In the genomic region with DNA sequence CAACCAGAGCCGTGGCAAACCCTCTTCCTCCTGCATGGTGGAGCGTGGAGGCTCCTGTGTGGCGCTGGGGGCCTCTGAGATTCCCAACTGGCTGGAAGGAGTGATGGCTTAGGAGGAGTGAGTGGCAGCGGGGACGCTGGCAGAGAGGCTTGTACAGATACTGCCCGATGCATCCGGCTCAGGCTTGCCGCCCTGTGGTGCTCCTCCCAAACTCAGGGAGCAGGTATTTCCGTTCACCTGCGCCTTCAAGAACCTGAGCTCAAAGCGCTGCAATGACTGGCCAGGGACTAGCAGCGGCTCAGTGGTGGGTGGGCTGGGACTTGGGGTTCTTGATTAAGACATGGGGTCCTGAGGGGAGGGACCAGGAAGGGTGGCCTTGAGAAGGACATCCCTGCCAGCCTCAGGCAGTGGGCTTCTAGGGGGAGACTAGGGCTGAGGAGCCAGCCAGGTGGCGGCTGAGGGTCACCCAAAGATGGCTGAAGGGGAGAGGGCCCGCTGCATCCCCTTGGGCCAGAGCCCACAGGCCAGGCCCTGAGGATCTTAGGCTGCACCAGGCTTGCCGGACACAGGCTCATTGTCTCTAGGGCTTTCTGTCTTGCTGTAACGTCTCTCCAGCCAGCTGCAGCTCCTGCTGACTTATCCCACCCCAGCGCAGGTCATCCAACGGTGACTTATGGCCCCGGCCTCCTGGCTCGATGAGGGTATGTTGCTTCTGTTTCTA, we compare ENCODE assay signal across 12 cellular contexts. TPM values are rescaled to one million over a fixed set of nuclear protein-coding genes. Genes with fewer than 3 reads are reported as not detected.
A peak's percentile ranks its signal among the peaks of the same experiment; 100 is the strongest.
DNase-seq lines count a peak whose midpoint lies in the region; ATAC-seq and TF ChIP-seq lines count a peak whose summit lies in the region.
"Had no signal": no experiment of that assay in that cellular context is flagged by ENCODE, and none has a peak within 500 bp of the region (broad histone marks: within the 10 kb centered on the region; RNA-seq: fewer than 3 reads in every experiment).

No MANE protein-coding gene starts in this region.

- no peak for TF ChIP-seq CTCF in VCaP (conservative IDR thresholded peaks at IDR 0.05)
- TF ChIP-seq CTCF in type B pancreatic cell (conservative IDR thresholded peaks at IDR 0.05) = no peak

- H3K27ac Mint-ChIP-seq in activated naive CD4-positive, alpha-beta T cell treated with anti-CD3 and anti-CD28 coated beads, Interleukin-2, amount 10 ng/mL, durations not matched to agents 7 days and 5 days = peak overlapping the region; percentile 5
- no peak overlapping the region for H3K27ac Mint-ChIP-seq in activated naive CD4-positive, alpha-beta T cell treated with anti-CD3 and anti-CD28 coated beads, Interleukin-2, amount 50 U/mL, for 72 hours
- peak overlapping the region; percentile 72 for H3K27ac Mint-ChIP-seq in type B pancreatic cell
- H3K27ac Mint-ChIP-seq: T-helper 2 cell treated with Interferon-gamma antibody and Interleukin-4, amounts not matched to agents 5 μg/mL and 100 μg/mL, for 36 hours had no signal

- CTCF ChIA-PET in activated naive CD4-positive, alpha-beta T cell treated with anti-CD3 and anti-CD28 coated beads, Interleukin-2, amount 10 ng/mL, durations not matched to agents 7 days and 5 days (lab: Charles Lee) = no interaction called here

- H3K36me3 Mint-ChIP-seq in activated naive CD4-positive, alpha-beta T cell treated with anti-CD3 and anti-CD28 coated beads, Interleukin-2, amount 10 ng/mL, durations not matched to agents 7 days and 5 days = no peaks in the 10 kb centered on the region
- peaks cover 0 to 5% of the 10 kb centered on the region in 2 donors for H3K36me3 Mint-ChIP-seq in activated naive CD4-positive, alpha-beta T cell treated with anti-CD3 and anti-CD28 coated beads, Interleukin-2, amount 50 U/mL, for 72 hours
- H3K36me3 Mint-ChIP-seq in type B pancreatic cell = no peaks in the 10 kb centered on the region

- no peak for DNase-seq in activated naive CD4-positive, alpha-beta T cell treated with anti-CD3 and anti-CD28 coated beads, Interleukin-2, amount 10 ng/mL, durations not matched to agents 7 days and 5 days
- no peak for DNase-seq in activated naive CD4-positive, alpha-beta T cell treated with anti-CD3 and anti-CD28 coated beads, Interleukin-2, amount 50 U/mL, for 72 hours (ENCODE audit: low spot score in 2 of 2)
- DNase-seq in medulla oblongata (ENCODE audit: extremely low spot score) (peak; percentile 81), type B pancreatic cell (ENCODE audit: extremely low spot score, unreplicated experiment) (no peak), Right ventricle myocardium superior (no peak), LoVo (ENCODE audit: low spot score) (no peak)
- DNase-seq: amniotic stem cell, NCI-H1048 had no signal

- H3K27ac ChIP-seq in VCaP = peak overlapping the region; percentile 41

- intact Hi-C loops in Right ventricle myocardium superior (cut with DNase I) = no loop called here

- ATAC-seq in activated naive CD4-positive, alpha-beta T cell treated with anti-CD3 and anti-CD28 coated beads, Interleukin-2, amount 50 U/mL, for 72 hours = no peak
- ATAC-seq in Right ventricle myocardium superior (ENCODE audit: poor library complexity) (no peak), HG02884 (IDR thresholded peaks at IDR 0.05; ENCODE audit: unreplicated experiment) (no peak)

- no peak overlapping the region for H3K4me3 Mint-ChIP-seq in activated naive CD4-positive, alpha-beta T cell treated with anti-CD3 and anti-CD28 coated beads, Interleukin-2, amount 10 ng/mL, durations not matched to agents 7 days and 5 days
- peak overlapping the region; percentile 70 for H3K4me3 Mint-ChIP-seq in type B pancreatic cell
- H3K4me3 Mint-ChIP-seq: T-helper 2 cell treated with Interferon-gamma antibody and Interleukin-4, amounts not matched to agents 5 μg/mL and 100 μg/mL, for 36 hours had no signal

- H3K9me3 Mint-ChIP-seq in activated naive CD4-positive, alpha-beta T cell treated with anti-CD3 and anti-CD28 coated beads, Interleukin-2, amount 10 ng/mL, durations not matched to agents 7 days and 5 days = no peaks in the 10 kb centered on the region
- no peaks in the 10 kb centered on the region for H3K9me3 Mint-ChIP-seq in activated naive CD4-positive, alpha-beta T cell treated with anti-CD3 and anti-CD28 coated beads, Interleukin-2, amount 50 U/mL, for 72 hours
- no peaks in the 10 kb centered on the region for H3K9me3 Mint-ChIP-seq in type B pancreatic cell
- H3K9me3 Mint-ChIP-seq: T-helper 2 cell treated with Interferon-gamma antibody and Interleukin-4, amounts not matched to agents 5 μg/mL and 100 μg/mL, for 36 hours had no signal

- H3K27me3 Mint-ChIP-seq in activated naive CD4-positive, alpha-beta T cell treated with anti-CD3 and anti-CD28 coated beads, Interleukin-2, amount 10 ng/mL, durations not matched to agents 7 days and 5 days = no peaks in the 10 kb centered on the region
- H3K27me3 Mint-ChIP-seq in type B pancreatic cell = no peaks in the 10 kb centered on the region

- peaks cover 37% of the 10 kb centered on the region for H3K4me1 Mint-ChIP-seq in activated naive CD4-positive, alpha-beta T cell treated with anti-CD3 and anti-CD28 coated beads, Interleukin-2, amount 10 ng/mL, durations not matched to agents 7 days and 5 days
- H3K4me1 Mint-ChIP-seq in type B pancreatic cell (ENCODE audit: unreplicated experiment) = peaks cover 69% of the 10 kb centered on the region

RNA-seq across cellular contexts. Expression of gene ZNF775, which starts 3.2 kb away (rescaled TPM):
- total RNA-seq in activated naive CD4-positive, alpha-beta T cell treated with anti-CD3 and anti-CD28 coated beads, Interleukin-2, amount 50 U/mL, for 72 hours = 1 to 10 TPM; 4.4 to 5.0 TPM
- total RNA-seq in type B pancreatic cell (ENCODE audit: low replicate concordance) (6.9 and 12.3 TPM in 2 replicates), Right ventricle myocardium superior (3.6 TPM)

RNA-seq across cellular contexts. Expression of gene REPIN1, which starts 13.7 kb away (rescaled TPM):
- 10 to 100 TPM; 57.1 to 77.4 TPM for total RNA-seq in activated naive CD4-positive, alpha-beta T cell treated with anti-CD3 and anti-CD28 coated beads, Interleukin-2, amount 50 U/mL, for 72 hours
- total RNA-seq in type B pancreatic cell (ENCODE audit: low replicate concordance) (142 and 154 TPM in 2 replicates), Right ventricle myocardium superior (116 TPM)

RNA-seq across cellular contexts. Expression of gene RARRES2, which starts 40.9 kb away (rescaled TPM):
- total RNA-seq in activated naive CD4-positive, alpha-beta T cell treated with anti-CD3 and anti-CD28 coated beads, Interleukin-2, amount 50 U/mL, for 72 hours = under 1 TPM in 1 of 2 donors, not detected in 1; 0.12 TPM
- total RNA-seq in type B pancreatic cell (ENCODE audit: low replicate concordance) (16.3 and 109 TPM in 2 replicates), Right ventricle myocardium superior (24.0 TPM)
- total RNA-seq: endothelial cell of umbilical vein had no signal

RNA-seq across cellular contexts. Expression of gene ACTR3C, which starts 58.9 kb away (rescaled TPM):
- 1 to 10 TPM; 2.3 to 5.8 TPM for total RNA-seq in activated naive CD4-positive, alpha-beta T cell treated with anti-CD3 and anti-CD28 coated beads, Interleukin-2, amount 50 U/mL, for 72 hours
- total RNA-seq in type B pancreatic cell (ENCODE audit: low replicate concordance) (4.8 and 8.7 TPM in 2 replicates), Right ventricle myocardium superior (2.9 TPM)
- total RNA-seq: endothelial cell of umbilical vein had no signal

RNA-seq across cellular contexts. Expression of gene LRRC61, which starts 59.1 kb away (rescaled TPM):
- 10 to 100 TPM; 10.8 to 22.3 TPM for total RNA-seq in activated naive CD4-positive, alpha-beta T cell treated with anti-CD3 and anti-CD28 coated beads, Interleukin-2, amount 50 U/mL, for 72 hours
- total RNA-seq in type B pancreatic cell (ENCODE audit: low replicate concordance) (13.0 and 17.7 TPM in 2 replicates), Right ventricle myocardium superior (3.7 TPM)
- total RNA-seq: endothelial cell of umbilical vein had no signal

Comparison
In these comparisons a context has a peak if more than half of its experiments do, and no peak if none do; other contexts are left out.
1. H3K27ac Mint-ChIP-seq: peak in activated naive CD4-positive, alpha-beta T cell treated with anti-CD3 and anti-CD28 coated beads, Interleukin-2, amount 10 ng/mL, durations not matched to agents 7 days and 5 days (single experiment) and type B pancreatic cell (single experiment); none in activated naive CD4-positive, alpha-beta T cell treated with anti-CD3 and anti-CD28 coated beads, Interleukin-2, amount 50 U/mL, for 72 hours (0 of 2).
2. RNA of gene RARRES2, which starts 40.9 kb away (total RNA-seq): 16.3 to 109 TPM in type B pancreatic cell and 24.0 TPM in Right ventricle myocardium superior (single experiment); 0.12 TPM in activated naive CD4-positive, alpha-beta T cell treated with anti-CD3 and anti-CD28 coated beads, Interleukin-2, amount 50 U/mL, for 72 hours; every median in the first group is over 10 times any median in the second.